In genomic region chr3:23944861-23945652, GRCh38 we compare ENCODE assay signal across 8 cellular contexts. TPM values are rescaled to one million over a fixed set of nuclear protein-coding genes. Genes with fewer than 3 reads are reported as not detected.
DNase-seq lines count a peak whose midpoint lies in the region; ATAC-seq and TF ChIP-seq lines count a peak whose summit lies in the region.

NR1D2 (plus strand) TSS chr3:23945286; CDS start chr3:23945579, 293 bp downstream.

- WGBS in gastroesophageal sphincter (ENCODE audit: low coverage in 1 of 2), 2 donors: 0% methylated on average over 9 to 18 of the region's 88 CpGs

- DNase-seq in HuH-7 (ENCODE audit: low spot score) (peak; percentile 90), SJCRH30 (peak; percentile 92 to 93)
- peak; percentile 80 for DNase-seq in activated naive CD4-positive, alpha-beta T cell treated with Interleukin-2 at 50 U/mL for 16 hours

- peaks cover 17% of the 10 kb centered on the region for H3K79me2 ChIP-seq in DOHH2 (ENCODE audit: control insufficient read depth, low read length)

- peak within 1 kb of the TSS; percentile 80 for H3K4me3 ChIP-seq in DOHH2 (ENCODE audit: low read length)
- H3K4me3 ChIP-seq in SJCRH30: peak within 1 kb of the TSS; percentile 91
- peak within 1 kb of the TSS; percentile 65 to 95 for H3K4me3 ChIP-seq in gastroesophageal sphincter
- H3K4me3 ChIP-seq in neutrophil (ENCODE audit: low read depth in 1 of 2, low read length in 1 of 2): peak within 1 kb of the TSS; percentile 91 to 98

- no peaks in the 10 kb centered on the region for H3K9me2 ChIP-seq in DOHH2 (replicated peaks; ENCODE audit: control insufficient read depth, low read length)

- H3K36me3 ChIP-seq in DOHH2 (ENCODE audit: control insufficient read depth, low read length) (no peaks in the 10 kb centered on the region), SJCRH30 (no peaks in the 10 kb centered on the region), gastroesophageal sphincter (no peaks in the 10 kb centered on the region), neutrophil (no peaks in the 10 kb centered on the region)

- H3K27me3 ChIP-seq in DOHH2 (ENCODE audit: control insufficient read depth, low read length) (peaks cover 14% of the 10 kb centered on the region), SJCRH30 (no peaks in the 10 kb centered on the region), gastroesophageal sphincter (no peaks in the 10 kb centered on the region), neutrophil (peaks cover 30% of the 10 kb centered on the region)

- H3K4me1 ChIP-seq in DOHH2 (ENCODE audit: control insufficient read depth, low read length): peaks cover 28% of the 10 kb centered on the region
- H3K4me1 ChIP-seq in SJCRH30: peaks cover 40% of the 10 kb centered on the region
- peaks cover 0 to 48% (median 14%) of the 10 kb centered on the region in 3 donors for H3K4me1 ChIP-seq in gastroesophageal sphincter
- peaks cover 9 to 24% of the 10 kb centered on the region in 2 experiments for H3K4me1 ChIP-seq in neutrophil (ENCODE audit: control insufficient read depth in 1 of 2, insufficient read depth in 1 of 2, low read depth in 1 of 2, low read length in 1 of 2)

- TF ChIP-seq CTCF in DOHH2 (IDR thresholded peaks at IDR 0.05; ENCODE audit: low read depth, low read length, poor library complexity, severe bottlenecking): no peak
- no peak for TF ChIP-seq CTCF in gastroesophageal sphincter (IDR thresholded peaks at IDR 0.05)
- no peak for TF ChIP-seq CTCF in neutrophil (IDR thresholded peaks at IDR 0.05)
- TF ChIP-seq CTCF in subcutaneous adipose tissue (IDR thresholded peaks at IDR 0.05; ENCODE audit: low read depth): no peak

- H3F3A ChIP-seq in DOHH2 (ENCODE audit: control insufficient read depth, insufficient read depth): peaks cover 17% of the 10 kb centered on the region; the same call in 1 of the 2 replicates

- TF ChIP-seq POLR2A in gastroesophageal sphincter (IDR thresholded peaks at IDR 0.05): peak; percentile 91 to 94

- peak within 1 kb of the TSS; percentile 81 for H3K4me2 ChIP-seq in DOHH2 (ENCODE audit: low read length)

- H3K9me3 ChIP-seq in DOHH2 (ENCODE audit: control insufficient read depth, insufficient read depth, low read length) (no peaks in the 10 kb centered on the region), SJCRH30 (replicated peaks) (no peaks in the 10 kb centered on the region), gastroesophageal sphincter (no peaks in the 10 kb centered on the region), neutrophil (no peaks in the 10 kb centered on the region)

- ATAC-seq in GM21528 (IDR thresholded peaks at IDR 0.05; ENCODE audit: low FRiP score, unreplicated experiment): peak; percentile 63
- peak; percentile 73 for ATAC-seq in gastroesophageal sphincter

- no peaks in the 10 kb centered on the region for H4K20me1 ChIP-seq in DOHH2 (ENCODE audit: control insufficient read depth, insufficient read depth, low read depth, low read length)

- TF ChIP-seq EP300 in gastroesophageal sphincter (IDR thresholded peaks at IDR 0.05): no peak

- H3K27ac ChIP-seq in DOHH2 (ENCODE audit: low read depth, low read length) (peak within 1 kb of the TSS; percentile 25; the same call in 1 of the 2 replicates), SJCRH30 (peak within 1 kb of the TSS; percentile 75), gastroesophageal sphincter (peak within 1 kb of the TSS; percentile 90 to 100 (median 100)), neutrophil (peak within 1 kb of the TSS; percentile 84)

RNA-seq across cellular contexts. Expression of gene NR1D2, which starts in this region (rescaled TPM):
- total RNA-seq in SJCRH30 (2014; rRNA removed; shearing (Covaris generic)): 43.2 and 44.8 TPM in 2 replicates
- total RNA-seq in gastroesophageal sphincter (10 to 100 TPM; 36.9 to 52.1 (median 41.5) TPM), subcutaneous adipose tissue (10 to 100 TPM; 28.2 to 48.7 (median 40.5) TPM)

Comparison
In these comparisons a context has a peak if more than half of its experiments do, and no peak if none do; other contexts are left out.
1. Peak in every context shown above with its lines: DNase-seq, ATAC-seq, H3K4me3 ChIP-seq and H3K27ac ChIP-seq.
2. H3K27ac ChIP-seq: peak in every context shown above with its lines; median percentile 100 in gastroesophageal sphincter; 84 in neutrophil; 75 in SJCRH30; 25 in DOHH2.